16 cellular contexts compared by ENCODE assay signal in genomic region chr9:112620998-112621694, GRCh38.
A peak's percentile ranks its signal among the peaks of the same experiment; 100 is the strongest.
DNase-seq lines count a peak whose midpoint lies in the region; ATAC-seq, FAIRE-seq and TF ChIP-seq lines count a peak whose summit lies in the region.
"Had no signal": no experiment of that assay in that cellular context is flagged by ENCODE, and none has a peak within 500 bp of the region (broad histone marks: within the 10 kb centered on the region; RNA-seq: fewer than 3 reads in every experiment).

No MANE protein-coding gene starts in this region.

- TF ChIP-seq CTCF in WTC11 (IDR thresholded peaks at IDR 0.05) = no peak

- H3K27me3 Mint-ChIP-seq in WTC11 (ENCODE audit: low read depth) (no peaks in the 10 kb centered on the region), naive B cell (no peaks in the 10 kb centered on the region)

- no peaks in the 10 kb centered on the region for H3K9me3 Mint-ChIP-seq in WTC11
- no peaks in the 10 kb centered on the region for H3K9me3 Mint-ChIP-seq in naive B cell

- H3K4me1 Mint-ChIP-seq in WTC11 = peaks cover 41% of the 10 kb centered on the region
- peaks cover 4 to 7% (median 5%) of the 10 kb centered on the region in 3 donors for H3K4me1 Mint-ChIP-seq in naive B cell

- no peak overlapping the region for H3K4me3 Mint-ChIP-seq in WTC11
- no peak overlapping the region for H3K4me3 Mint-ChIP-seq in naive B cell

- H3K27ac Mint-ChIP-seq in WTC11 (0 out of 2 replicates have a peak overlapping the region, but pooled peaks have one; percentile 19), naive B cell (no peak overlapping the region)

- CTCF ChIA-PET in WTC11 (lab: Charles Lee) = no interaction called here

- H3K36me3 Mint-ChIP-seq in WTC11 (no peaks in the 10 kb centered on the region), naive B cell (peaks cover 0 to 5% of the 10 kb centered on the region in 2 donors)

- ATAC-seq in WTC11 = no peak
- ATAC-seq in naive B cell (ENCODE audit: low read depth in 2 of 2) = peak; percentile 30 to 65

- DNase-seq in SIG-M5 treated with dmso at 0.1 percent for 504 hours (lab: John Stamatoyannopoulos, UW; ENCODE audit: unreplicated experiment) (peak; percentile 18), SIG-M5 (lab: John Stamatoyannopoulos, UW) (no peak), WTC11 (ENCODE audit: low spot score) (no peak), naive B cell (no peak), NCI-H2227 treated with DMSO at 0.1 percent for 48 hours (lab: John Stamatoyannopoulos, UW) (no peak), RCC 7860 (ENCODE audit: low spot score) (no peak), AG08396 (ENCODE audit: low spot score) (no peak)
- DNase-seq in stimulated activated CD8-positive, alpha-beta memory T cell treated with anti-CD3 and anti-CD28 coated beads, Interleukin-4, amount 100 ng/mL, for 48 hours = no peak
- DNase-seq: EL, H7, IMR-90, NCI-H1048, NCI-H2107, NCI-H446, NCI-H748 treated with DMSO at 0.1 percent for 48 hours, RPMI8226 had no signal

- FAIRE-seq in RCC 7860 (lab: Jason Lieb, UNC) = no peak

- POLR2A ChIA-PET in WTC11 (lab: Charles Lee) = no interaction called here

TF ChIP-seq in WTC11, 78 proteins besides CTCF, POLR2A, EP300 and RAD21:
- TF ChIP-seq ZNF396 (CRISPR knock-in tag; IDR thresholded peaks at IDR 0.05; ENCODE audit: borderline replicate concordance) = no peak
